8 cellular contexts compared by ENCODE assay signal in genomic region chr6:26056583-26057350, GRCh38. TPM values are rescaled to one million over a fixed set of nuclear protein-coding genes. Genes with fewer than 3 reads are reported as not detected.
DNase-seq lines count a peak whose midpoint lies in the region; ATAC-seq and TF ChIP-seq lines count a peak whose summit lies in the region.

No MANE protein-coding gene starts in this region.

- peaks cover 2% of the 10 kb centered on the region for H3K79me1 ChIP-seq in mesenchymal stem cell (replicated peaks; ENCODE audit: low read length, poor library complexity, severe bottlenecking)

- intact Hi-C loops in tibial artery (cut with DNase I; ENCODE audit: low total_unique reads), result loop anchor here (10.0 kb wide), 1 partner anchor 1078 kb away; a partner anchor contains a TSS

- DNase-seq in COR-L47 (lab: John Stamatoyannopoulos, UW) (peak; percentile 22), HFF-Myc (ENCODE audit: extremely low read depth, low read depth) (no peak), SK-MEL-5 (ENCODE audit: low read depth, low spot score) (peak; percentile 72), dermis blood vessel endothelial cell (peak; percentile 46), mesenchymal stem cell (no peak), tibial artery (no peak), ecto neural progenitor cell (ENCODE audit: low spot score) (no peak)

- H3K14ac ChIP-seq in mesenchymal stem cell (ENCODE audit: low read length in 2 of 2), result no peak overlapping the region

- no peak overlapping the region for H3K4ac ChIP-seq in mesenchymal stem cell (ENCODE audit: low read depth in 1 of 2, low read length in 2 of 2)

- no peak overlapping the region for H2BK15ac ChIP-seq in mesenchymal stem cell (ENCODE audit: low read depth, poor library complexity, severe bottlenecking)

- H3K27ac ChIP-seq in mesenchymal stem cell (ENCODE audit: low read length, poor library complexity, severe bottlenecking) (peak overlapping the region; percentile 82), tibial artery (peak overlapping the region; percentile 89 to 96)

- no peak for TF ChIP-seq CTCF in HFF-Myc (IDR thresholded peaks at IDR 0.05; ENCODE audit: low read depth, low read length, missing control alignments)
- no peak for TF ChIP-seq CTCF in tibial artery (IDR thresholded peaks at IDR 0.05)

- H3K36me3 ChIP-seq in mesenchymal stem cell (ENCODE audit: control insufficient read depth in 1 of 2, insufficient read depth in 2 of 2, low read depth in 1 of 2, low read length in 2 of 2) (no peaks in the 10 kb centered on the region), tibial artery (no peaks in the 10 kb centered on the region)

- H3K4me2 ChIP-seq in mesenchymal stem cell (ENCODE audit: low read length, poor library complexity, severe bottlenecking), result peak overlapping the region; percentile 49

- H2AK5ac ChIP-seq in mesenchymal stem cell (ENCODE audit: low read length, severe bottlenecking), result no peak overlapping the region

- H3K27me3 ChIP-seq in mesenchymal stem cell (ENCODE audit: control insufficient read depth in 1 of 2, insufficient read depth in 1 of 2, low read length in 2 of 2) (no peaks in the 10 kb centered on the region), tibial artery (no peaks in the 10 kb centered on the region)

- no peaks in the 10 kb centered on the region for H3K9me3 ChIP-seq in mesenchymal stem cell (ENCODE audit: control insufficient read depth, low read length)
- no peaks in the 10 kb centered on the region for H3K9me3 ChIP-seq in tibial artery

- peak overlapping the region; percentile 95 for H3K9ac ChIP-seq in mesenchymal stem cell (ENCODE audit: low read length)

- no peak overlapping the region for H2AFZ ChIP-seq in mesenchymal stem cell (ENCODE audit: low read depth, low read length)

- peak overlapping the region; percentile 71 for H2BK120ac ChIP-seq in mesenchymal stem cell (ENCODE audit: low read depth, low read length)

- H2BK5ac ChIP-seq in mesenchymal stem cell (ENCODE audit: low read depth, low read length, poor library complexity, severe bottlenecking), result no peak overlapping the region

- no peak overlapping the region for H3K23ac ChIP-seq in mesenchymal stem cell (ENCODE audit: low read length in 2 of 2)

- ATAC-seq in GM18873 (IDR thresholded peaks at IDR 0.05; ENCODE audit: low FRiP score, unreplicated experiment), result no peak

- no peak overlapping the region for H3K18ac ChIP-seq in mesenchymal stem cell (ENCODE audit: low read depth in 1 of 2, low read length in 2 of 2)

- in situ Hi-C loops in SK-MEL-5 (cut with HindIII; ENCODE audit: low pct_unique_long_range_greater_than_20kb, low sequenced_read_pairs), result no loop called here

- no peak overlapping the region for H2BK12ac ChIP-seq in mesenchymal stem cell (ENCODE audit: low read length in 2 of 2)

- H4K91ac ChIP-seq in mesenchymal stem cell (ENCODE audit: low read length), result no peak overlapping the region

- H3K4me3 ChIP-seq in HFF-Myc (replicated peaks; ENCODE audit: low read depth, low read length) (peak overlapping the region; percentile 68), mesenchymal stem cell (ENCODE audit: insufficient read depth in 1 of 2, low read depth in 1 of 2, low read length in 2 of 2) (peak overlapping the region in 1 of 2 experiments; percentile 78), tibial artery (peak overlapping the region; percentile 58 to 79)

- no peak overlapping the region for H4K8ac ChIP-seq in mesenchymal stem cell (ENCODE audit: low read length)

- 1% methylated on average over 9 of the region's 14 CpGs for WGBS in mesenchymal stem cell

- H3K4me1 ChIP-seq in mesenchymal stem cell (ENCODE audit: control insufficient read depth, insufficient read depth, low read depth, low read length), result peaks cover 3% of the 10 kb centered on the region
- H3K4me1 ChIP-seq in tibial artery, result peaks cover 0 to 15% (median 9%) of the 10 kb centered on the region in 4 donors

RNA-seq across cellular contexts. Expression of gene HFE, which starts 30.5 kb away (rescaled TPM):
- total RNA-seq in SK-MEL-5 (2014; rRNA removed; shearing (Covaris generic)), result 15.8 and 16.1 TPM in 2 replicates
- polyA plus RNA-seq in SK-MEL-5 (2015; cell fraction: cytosol; rRNA removed), result 16.0 and 25.4 TPM in 2 replicates
- polyA plus RNA-seq in SK-MEL-5 (2015; cell fraction: nucleus; rRNA removed), result 22.9 and 27.6 TPM in 2 replicates
- 2.2 and 6.2 TPM in 2 replicates for total RNA-seq in dermis blood vessel endothelial cell
- polyA plus RNA-seq in mesenchymal stem cell (2013, experiment 1 of 2), result 10.1 TPM
- 9.2 TPM for polyA plus RNA-seq in mesenchymal stem cell (2013, experiment 2 of 2)

Comparison
In these comparisons a context has a peak if more than half of its experiments do, and no peak if none do; other contexts are left out.
1. DNase-seq: peak in COR-L47 (single experiment), SK-MEL-5 (single experiment) and dermis blood vessel endothelial cell (single experiment); none in HFF-Myc (single experiment), mesenchymal stem cell (single experiment), tibial artery (0 of 2) and ecto neural progenitor cell (single experiment).